Comparison of ENCODE assay signal across 16 cellular contexts in the genomic region with DNA sequence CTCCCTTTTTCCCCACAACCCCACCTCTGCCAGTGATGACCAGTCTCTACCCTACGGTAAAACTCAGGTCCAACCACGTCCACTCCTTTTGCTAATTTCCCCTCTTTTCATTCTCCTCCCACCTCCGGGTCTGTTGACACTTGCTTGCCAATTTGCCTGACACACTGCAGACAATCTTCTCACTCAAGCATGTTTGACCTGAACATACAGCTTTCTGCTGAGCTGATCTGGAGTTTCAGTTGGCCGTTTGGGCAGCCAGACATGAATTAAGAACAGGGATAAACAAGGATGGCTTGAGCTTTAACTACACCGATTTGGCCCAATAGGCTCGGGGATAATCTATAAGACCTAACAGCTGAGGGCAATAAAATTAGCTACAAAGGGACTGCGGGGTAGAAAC.
"Had no signal": no experiment of that assay in that cellular context is flagged by ENCODE, and none has a peak within 500 bp of the region (broad histone marks: within the 10 kb centered on the region; RNA-seq: fewer than 3 reads in every experiment).

No MANE protein-coding gene starts in this region.

- H3K27ac ChIP-seq: coronary artery, left ventricle myocardium inferior, ovary, sigmoid colon, thoracic aorta, upper lobe of right lung had no signal

- H3K4me3 ChIP-seq: coronary artery, esophagus squamous epithelium, left ventricle myocardium inferior, ovary, sigmoid colon, thoracic aorta, upper lobe of right lung had no signal

- DNase-seq: activated CD4-positive, alpha-beta memory T cell treated with anti-CD3 and anti-CD28 coated beads, Interleukin-2, amount 10 ng/mL, durations not matched to agents 7 days and 5 days; activated effector memory CD4-positive, alpha-beta T cell treated with anti-CD3 and anti-CD28 coated beads, Interleukin-2, amount 50 U/mL, for 16 hours; activated T-cell treated with anti-CD3 and anti-CD28 coated beads, Interleukin-2, amount 50 U/mL, for 48 hours; amniotic stem cell; effector CD4-positive, alpha-beta T cell; esophagus squamous epithelium; glutamatergic neuron; hypothalamus; left ventricle myocardium inferior; ovary; sigmoid colon; upper lobe of right lung had no signal

- H3K9me3 ChIP-seq: esophagus squamous epithelium, left ventricle myocardium inferior, ovary, sigmoid colon, thoracic aorta, upper lobe of right lung had no signal

- H3K36me3 ChIP-seq: brain microvascular endothelial cell, esophagus squamous epithelium, left ventricle myocardium inferior, ovary, sigmoid colon, thoracic aorta, upper lobe of right lung had no signal

- ATAC-seq: stimulated activated effector memory CD8-positive, alpha-beta T cell treated with anti-CD3 and anti-CD28 coated beads, Interleukin-12 subunit alpha, Interleukin-12 subunit beta, amount 100 ng/mL, for 72 hours; upper lobe of right lung had no signal

- H3K4me1 ChIP-seq: upper lobe of right lung had no signal

- H3K27me3 ChIP-seq: brain microvascular endothelial cell, esophagus squamous epithelium, ovary, sigmoid colon, upper lobe of right lung had no signal
